Comparison of ENCODE assay signal across 13 cellular contexts in genomic region chrX:23732704-23733103, GRCh38. TPM values are rescaled to one million over a fixed set of nuclear protein-coding genes. Genes with fewer than 3 reads are reported as not detected.
A peak's percentile ranks its signal among the peaks of the same experiment; 100 is the strongest.
DNase-seq lines count a peak whose midpoint lies in the region; ATAC-seq, FAIRE-seq and TF ChIP-seq lines count a peak whose summit lies in the region.
"Had no signal": no experiment of that assay in that cellular context is flagged by ENCODE, and none has a peak within 500 bp of the region (broad histone marks: within the 10 kb centered on the region; RNA-seq: fewer than 3 reads in every experiment).

No MANE protein-coding gene starts in this region.

- H3K36me3 Mint-ChIP-seq in activated CD8-positive, alpha-beta T cell treated with anti-CD3 and anti-CD28 coated beads for 36 hours (ENCODE audit: low read depth), result peaks cover 21% of the 10 kb centered on the region

- no peaks in the 10 kb centered on the region for H3K9me3 Mint-ChIP-seq in activated CD8-positive, alpha-beta T cell treated with anti-CD3 and anti-CD28 coated beads for 36 hours
- H3K9me3 Mint-ChIP-seq: immature natural killer cell had no signal

- ATAC-seq in GM19452 (IDR thresholded peaks at IDR 0.05; ENCODE audit: unreplicated experiment), result peak; percentile 84
- peak; percentile 82 for ATAC-seq in HG03095 (IDR thresholded peaks at IDR 0.05; ENCODE audit: unreplicated experiment)
- ATAC-seq in activated CD8-positive, alpha-beta T cell treated with anti-CD3 and anti-CD28 coated beads for 36 hours, result peak; percentile 85
- ATAC-seq: sciatic nerve had no signal

- no peaks in the 10 kb centered on the region for H3K27me3 Mint-ChIP-seq in activated CD8-positive, alpha-beta T cell treated with anti-CD3 and anti-CD28 coated beads for 36 hours

- TF ChIP-seq POLR2A in GM12892 (IDR thresholded peaks at IDR 0.05; ENCODE audit: low read depth, low read length), result no peak

- peak overlapping the region; percentile 7 for H3K4me3 Mint-ChIP-seq in activated CD8-positive, alpha-beta T cell treated with anti-CD3 and anti-CD28 coated beads for 36 hours
- H3K4me3 Mint-ChIP-seq: immature natural killer cell had no signal

- H3K4me1 Mint-ChIP-seq in activated CD8-positive, alpha-beta T cell treated with anti-CD3 and anti-CD28 coated beads for 36 hours (ENCODE audit: low read depth), result peaks cover 24% of the 10 kb centered on the region

- DNase-seq in GM12892 (ENCODE audit: insufficient read length) (no peak), DMS79 (lab: John Stamatoyannopoulos, UW) (no peak), NCI-H128 (lab: John Stamatoyannopoulos, UW; ENCODE audit: unreplicated experiment) (no peak), RWPE1 (ENCODE audit: low spot score) (no peak), NCI-H1694 (lab: John Stamatoyannopoulos, UW) (no peak)
- DNase-seq in activated CD8-positive, alpha-beta T cell treated with anti-CD3 and anti-CD28 coated beads for 36 hours, result no peak
- DNase-seq: immature natural killer cell, NCI-H1048 had no signal

- peak overlapping the region; percentile 89 for H3K27ac Mint-ChIP-seq in activated CD8-positive, alpha-beta T cell treated with anti-CD3 and anti-CD28 coated beads for 36 hours

- no peak for TF ChIP-seq CTCF in activated CD8-positive, alpha-beta T cell treated with anti-CD3 and anti-CD28 coated beads for 36 hours (IDR thresholded peaks at IDR 0.05)
- no peak for TF ChIP-seq CTCF in RWPE1 (conservative IDR thresholded peaks at IDR 0.05; ENCODE audit: low read depth)

- peak; percentile 79 for FAIRE-seq in GM12892 (lab: Jason Lieb, UNC)
- FAIRE-seq: TTC549 had no signal

- intact Hi-C loops in activated CD8-positive, alpha-beta T cell treated with anti-CD3 and anti-CD28 coated beads for 36 hours (cut with micrococcal nuclease), result no loop called here

- POLR2A ChIA-PET in activated CD8-positive, alpha-beta T cell treated with anti-CD3 and anti-CD28 coated beads for 36 hours (lab: Charles Lee), result no interaction called here
- POLR2A ChIA-PET in RWPE1 (lab: Yijun Ruan, JAX; ENCODE audit: low non-redundant PET), result no interaction called here

- CTCF ChIA-PET in activated CD8-positive, alpha-beta T cell treated with anti-CD3 and anti-CD28 coated beads for 36 hours (lab: Charles Lee), result interaction anchor here (1.3 kb wide), 1 partner anchor 169 kb away, joined by 7 read pairs; no protein-coding TSS in a partner anchor
- CTCF ChIA-PET in RWPE1 (lab: Yijun Ruan, JAX), result no interaction called here

- no peak overlapping the region for H3K27ac ChIP-seq in RWPE1
- H3K27ac ChIP-seq: thoracic aorta had no signal

RNA-seq across cellular contexts. Expression of gene ACOT9, which starts 10.4 kb away (rescaled TPM):
- polyA plus RNA-seq in GM12892 (2012; ENCODE audit: missing spikeins), result 17.5 TPM
- 10 to 100 TPM; 28.1 to 28.3 TPM for total RNA-seq in activated CD8-positive, alpha-beta T cell treated with anti-CD3 and anti-CD28 coated beads for 36 hours

RNA-seq across cellular contexts. Expression of gene SAT1, which starts 50.3 kb away (rescaled TPM):
- 66.9 TPM for polyA plus RNA-seq in GM12892 (2012; ENCODE audit: missing spikeins)
- total RNA-seq in activated CD8-positive, alpha-beta T cell treated with anti-CD3 and anti-CD28 coated beads for 36 hours, result 100 to 1,000 TPM in 1 of 2 experiments, 10 to 100 TPM in 1; 94.1 to 101 TPM
